Comparison of ENCODE assay signal across 1 cellular context in the genomic region with DNA sequence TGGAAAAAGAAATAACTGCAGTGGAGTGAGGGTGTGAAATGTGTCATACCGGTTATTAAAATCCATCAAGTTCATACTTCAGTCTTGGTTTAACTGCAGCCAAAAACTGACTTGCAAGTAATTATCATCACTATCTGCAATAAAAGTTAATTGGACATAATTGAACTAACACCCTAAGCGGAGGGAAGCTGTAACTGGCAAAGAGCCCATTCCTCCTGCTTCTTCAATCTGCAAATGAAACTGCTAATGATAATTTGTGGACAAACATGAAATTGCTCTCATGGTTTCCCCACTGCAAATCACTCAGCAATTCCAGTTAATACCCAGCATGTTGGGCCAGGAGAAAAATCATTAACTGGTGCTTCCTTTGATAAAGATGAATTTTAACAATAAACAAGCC.
TF ChIP-seq lines count a peak whose summit lies in the region.

No MANE protein-coding gene starts in this region.

TF ChIP-seq in GM12878, 131 proteins besides CTCF, POLR2A, EP300 and RAD21:
- TF ChIP-seq MTA2 (IDR thresholded peaks at IDR 0.05; ENCODE audit: low read depth) (peak; percentile 44; the same call in 1 of the 2 replicates), USF2 (IDR thresholded peaks at IDR 0.05; ENCODE audit: borderline replicate concordance, low read depth, low read length) (no peak), NFXL1 (IDR thresholded peaks at IDR 0.05; ENCODE audit: borderline replicate concordance) (no peak), MLLT1 (IDR thresholded peaks at IDR 0.05) (no peak)
